ENCODE assay signal across 10 cellular contexts in the genomic region with DNA sequence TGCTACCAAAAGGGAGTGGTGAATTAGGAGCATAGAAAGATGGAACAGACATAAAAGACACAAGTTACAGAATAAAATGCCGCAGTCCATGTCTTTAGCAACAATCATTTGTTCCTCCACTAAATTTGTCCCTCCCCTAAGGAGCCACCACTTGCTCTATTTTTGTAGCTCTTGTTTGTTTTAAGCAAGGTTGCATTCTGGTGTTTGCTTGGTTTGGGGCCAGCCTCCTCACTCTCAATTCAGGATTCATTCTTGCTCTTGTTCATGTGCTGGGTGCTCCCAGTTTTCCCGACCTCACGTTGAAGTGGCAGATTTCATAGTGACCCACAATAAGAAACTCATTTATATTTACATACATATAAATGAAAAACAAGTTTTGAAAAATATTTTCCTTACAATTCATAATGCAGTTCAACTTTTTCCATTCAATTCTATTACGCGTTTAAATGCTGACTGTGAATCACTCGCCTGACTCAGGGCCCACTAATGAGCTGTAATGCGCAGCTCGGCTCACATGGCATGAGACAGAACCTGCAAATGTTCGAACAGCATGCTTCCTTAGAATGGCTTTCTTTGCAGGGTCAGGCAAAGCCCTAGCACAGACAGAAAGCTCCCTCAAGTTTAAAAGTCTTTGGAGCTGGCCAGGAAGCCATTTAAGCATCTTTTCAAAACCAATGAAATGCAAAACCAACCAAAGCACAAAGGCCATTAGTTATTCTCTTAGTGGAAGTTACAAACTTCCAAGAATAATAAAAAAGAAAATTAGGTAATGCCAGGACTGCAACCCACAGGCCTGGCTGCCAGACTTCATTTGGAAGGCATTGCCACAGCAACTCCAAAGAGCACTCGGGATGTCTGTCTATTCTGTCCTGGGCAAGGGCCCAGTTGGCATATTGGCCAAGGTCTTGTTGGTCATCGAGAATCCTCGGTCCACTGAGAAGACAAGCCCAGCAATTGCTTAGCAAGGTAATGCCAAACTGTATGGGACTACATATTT. TPM values are rescaled to one million over a fixed set of nuclear protein-coding genes. Genes with fewer than 3 reads are reported as not detected.
DNase-seq lines count a peak whose midpoint lies in the region; ATAC-seq and TF ChIP-seq lines count a peak whose summit lies in the region.
"Had no signal": no experiment of that assay in that cellular context is flagged by ENCODE, and none has a peak within 500 bp of the region (broad histone marks: within the 10 kb centered on the region; RNA-seq: fewer than 3 reads in every experiment).

No MANE protein-coding gene starts in this region.

- TF ChIP-seq CTCF in activated CD8-positive, alpha-beta T cell treated with anti-CD3 and anti-CD28 coated beads for 36 hours (IDR thresholded peaks at IDR 0.05), result no peak
- no peak for TF ChIP-seq CTCF in brain (conservative IDR thresholded peaks at IDR 0.05)
- TF ChIP-seq CTCF in thoracic aorta (IDR thresholded peaks at IDR 0.05), result no peak

- no CpG with 5 or more reads among the region's 12 CpGs for WGBS in iPS DF 6.9 (ENCODE audit: insufficient coverage, insufficient read length)

- H3K27me3 Mint-ChIP-seq in activated CD8-positive, alpha-beta T cell treated with anti-CD3 and anti-CD28 coated beads for 36 hours, result no peaks in the 10 kb centered on the region
- no peaks in the 10 kb centered on the region for H3K27me3 Mint-ChIP-seq in activated CD8-positive, alpha-beta T cell treated with anti-CD3 and anti-CD28 coated beads, Interleukin-2, amount 10 ng/mL, durations not matched to agents 7 days and 5 days (ENCODE audit: low read depth)
- H3K27me3 Mint-ChIP-seq in brain, result no peaks in the 10 kb centered on the region

- H3K36me3 ChIP-seq in iPS DF 6.9 (ENCODE audit: control insufficient read depth, insufficient read depth, low read length) (no peaks in the 10 kb centered on the region), thoracic aorta (no peaks in the 10 kb centered on the region)

- H3K9me3 ChIP-seq in iPS DF 6.9 (ENCODE audit: control insufficient read depth, insufficient read depth, low read length) (no peaks in the 10 kb centered on the region), thoracic aorta (no peaks in the 10 kb centered on the region)

- no peaks in the 10 kb centered on the region for H3K9me3 Mint-ChIP-seq in activated CD8-positive, alpha-beta T cell treated with anti-CD3 and anti-CD28 coated beads for 36 hours
- no peaks in the 10 kb centered on the region for H3K9me3 Mint-ChIP-seq in activated CD8-positive, alpha-beta T cell treated with anti-CD3 and anti-CD28 coated beads, Interleukin-2, amount 10 ng/mL, durations not matched to agents 7 days and 5 days (ENCODE audit: insufficient read depth)
- peaks cover 0 to 2% (median 0%) of the 10 kb centered on the region in 5 experiments for H3K9me3 Mint-ChIP-seq in brain

- no peaks in the 10 kb centered on the region for H3K27me3 ChIP-seq in iPS DF 6.9 (ENCODE audit: control insufficient read depth, insufficient read depth, low read length)
- no peaks in the 10 kb centered on the region for H3K27me3 ChIP-seq in thoracic aorta (replicated peaks; ENCODE audit: insufficient read depth)

- no peak overlapping the region for H3K27ac ChIP-seq in iPS DF 6.9 (ENCODE audit: low read length)
- H3K27ac ChIP-seq in thoracic aorta, result no peak overlapping the region

- intact Hi-C loops in activated CD8-positive, alpha-beta T cell treated with anti-CD3 and anti-CD28 coated beads for 36 hours (cut with micrococcal nuclease), result no loop called here

- peaks cover 10% of the 10 kb centered on the region for H3K36me3 Mint-ChIP-seq in activated CD8-positive, alpha-beta T cell treated with anti-CD3 and anti-CD28 coated beads for 36 hours (ENCODE audit: low read depth)
- H3K36me3 Mint-ChIP-seq in activated CD8-positive, alpha-beta T cell treated with anti-CD3 and anti-CD28 coated beads, Interleukin-2, amount 10 ng/mL, durations not matched to agents 7 days and 5 days (ENCODE audit: low read depth), result peaks cover 19% of the 10 kb centered on the region
- peaks cover 6% of the 10 kb centered on the region for H3K36me3 Mint-ChIP-seq in brain

- H3K4me3 Mint-ChIP-seq in activated CD8-positive, alpha-beta T cell treated with anti-CD3 and anti-CD28 coated beads for 36 hours, result no peak overlapping the region
- H3K4me3 Mint-ChIP-seq in activated CD8-positive, alpha-beta T cell treated with anti-CD3 and anti-CD28 coated beads, Interleukin-2, amount 10 ng/mL, durations not matched to agents 7 days and 5 days, result no peak overlapping the region
- H3K4me3 Mint-ChIP-seq in brain, result peak overlapping the region; percentile 44 to 65 (median 55)

- H3K4me1 Mint-ChIP-seq in activated CD8-positive, alpha-beta T cell treated with anti-CD3 and anti-CD28 coated beads for 36 hours (ENCODE audit: low read depth), result peaks cover 28% of the 10 kb centered on the region
- H3K4me1 Mint-ChIP-seq in activated CD8-positive, alpha-beta T cell treated with anti-CD3 and anti-CD28 coated beads, Interleukin-2, amount 10 ng/mL, durations not matched to agents 7 days and 5 days (ENCODE audit: low read depth), result peaks cover 9% of the 10 kb centered on the region
- peaks cover 65% of the 10 kb centered on the region for H3K4me1 Mint-ChIP-seq in brain

- H3K4me3 ChIP-seq in iPS DF 6.9 (ENCODE audit: low read length) (no peak overlapping the region), thoracic aorta (peak overlapping the region; percentile 1)
- H3K4me3 ChIP-seq: K562 had no signal

- peak overlapping the region; percentile 24 for H3K27ac Mint-ChIP-seq in activated CD8-positive, alpha-beta T cell treated with anti-CD3 and anti-CD28 coated beads for 36 hours
- no peak overlapping the region for H3K27ac Mint-ChIP-seq in activated CD8-positive, alpha-beta T cell treated with anti-CD3 and anti-CD28 coated beads, Interleukin-2, amount 10 ng/mL, durations not matched to agents 7 days and 5 days
- peak overlapping the region; percentile 15 to 96 (median 93) for H3K27ac Mint-ChIP-seq in brain

- no peak for ATAC-seq in activated CD8-positive, alpha-beta T cell treated with anti-CD3 and anti-CD28 coated beads for 36 hours
- no peak for ATAC-seq in activated CD8-positive, alpha-beta T cell treated with anti-CD3 and anti-CD28 coated beads, Interleukin-2, amount 10 ng/mL, durations not matched to agents 7 days and 5 days
- no peak for ATAC-seq in thoracic aorta (ENCODE audit: insufficient number of reproducible peaks, low FRiP score, low read depth)
- ATAC-seq in GM19035 (IDR thresholded peaks at IDR 0.05; ENCODE audit: unreplicated experiment), result no peak
- ATAC-seq: K562 had no signal

- CTCF ChIA-PET in activated CD8-positive, alpha-beta T cell treated with anti-CD3 and anti-CD28 coated beads for 36 hours (lab: Charles Lee), result interaction anchor here (2.1 to 3.1 kb wide), 2 partner anchors 11 to 23 kb away, joined by 8 to 16 read pairs; no protein-coding TSS in a partner anchor
- CTCF ChIA-PET in activated CD8-positive, alpha-beta T cell treated with anti-CD3 and anti-CD28 coated beads, Interleukin-2, amount 10 ng/mL, durations not matched to agents 7 days and 5 days (lab: Charles Lee), result no interaction called here

- no peak for DNase-seq in activated CD8-positive, alpha-beta T cell treated with anti-CD3 and anti-CD28 coated beads for 36 hours
- DNase-seq in activated CD8-positive, alpha-beta T cell treated with anti-CD3 and anti-CD28 coated beads, Interleukin-2, amount 10 ng/mL, durations not matched to agents 7 days and 5 days, result no peak
- DNase-seq in iPS DF 6.9 (ENCODE audit: low read depth, low spot score), result peak; percentile 29
- no peak for DNase-seq in thoracic aorta (ENCODE audit: low spot score)
- no peak for DNase-seq in HT-29 (ENCODE audit: low spot score)
- no peak for DNase-seq in activated CD4-positive, alpha-beta T cell treated with anti-CD3 and anti-CD28 coated beads, Interleukin-2, amount 50 U/mL, for 4 hours
- DNase-seq: effector memory CD4-positive, alpha-beta T cell had no signal

- H3K4me1 ChIP-seq in iPS DF 6.9 (ENCODE audit: control insufficient read depth, insufficient read depth, low read length) (peaks cover 5% of the 10 kb centered on the region; the same call in 1 of the 2 replicates), thoracic aorta (ENCODE audit: control insufficient read depth in 1 of 2, low read depth in 2 of 2) (peaks cover 7 to 24% of the 10 kb centered on the region in 2 donors)

- POLR2A ChIA-PET in activated CD8-positive, alpha-beta T cell treated with anti-CD3 and anti-CD28 coated beads for 36 hours (lab: Charles Lee), result no interaction called here
- POLR2A ChIA-PET in activated CD8-positive, alpha-beta T cell treated with anti-CD3 and anti-CD28 coated beads, Interleukin-2, amount 10 ng/mL, durations not matched to agents 7 days and 5 days (lab: Charles Lee), result no interaction called here

RNA-seq across cellular contexts. Expression of a gene that starts 41.7 kb away (rescaled TPM):
- 10 to 100 TPM; 31.7 to 31.9 TPM for total RNA-seq in activated CD8-positive, alpha-beta T cell treated with anti-CD3 and anti-CD28 coated beads for 36 hours
- 10 to 100 TPM; 47.1 to 51.8 TPM for total RNA-seq in activated CD8-positive, alpha-beta T cell treated with anti-CD3 and anti-CD28 coated beads, Interleukin-2, amount 10 ng/mL, durations not matched to agents 7 days and 5 days
- 34.4 TPM for polyA plus RNA-seq in brain (ENCODE audit: insufficient read depth, low read depth, low replicate concordance)
- total RNA-seq in thoracic aorta, result 1 to 10 TPM; 3.8 to 6.5 TPM
- total RNA-seq in HT-29 (2014; rRNA removed; shearing (Covaris generic)), result 0.83 and 1.6 TPM in 2 replicates

Comparison
In these comparisons a context has a peak if more than half of its experiments do, and no peak if none do; other contexts are left out.
1. H3K4me3 Mint-ChIP-seq: peak in brain (5 of 5); none in activated CD8-positive, alpha-beta T cell treated with anti-CD3 and anti-CD28 coated beads for 36 hours (single experiment) and activated CD8-positive, alpha-beta T cell treated with anti-CD3 and anti-CD28 coated beads, Interleukin-2, amount 10 ng/mL, durations not matched to agents 7 days and 5 days (single experiment).
2. RNA of a gene that starts 41.7 kb away (total RNA-seq): 47.1 to 51.8 TPM in activated CD8-positive, alpha-beta T cell treated with anti-CD3 and anti-CD28 coated beads, Interleukin-2, amount 10 ng/mL, durations not matched to agents 7 days and 5 days and 31.7 to 31.9 TPM in activated CD8-positive, alpha-beta T cell treated with anti-CD3 and anti-CD28 coated beads for 36 hours; 3.8 to 6.5 TPM in thoracic aorta and 0.83 to 1.6 TPM in HT-29; every median in the first group is over 4 times any median in the second.